In the genomic region with DNA sequence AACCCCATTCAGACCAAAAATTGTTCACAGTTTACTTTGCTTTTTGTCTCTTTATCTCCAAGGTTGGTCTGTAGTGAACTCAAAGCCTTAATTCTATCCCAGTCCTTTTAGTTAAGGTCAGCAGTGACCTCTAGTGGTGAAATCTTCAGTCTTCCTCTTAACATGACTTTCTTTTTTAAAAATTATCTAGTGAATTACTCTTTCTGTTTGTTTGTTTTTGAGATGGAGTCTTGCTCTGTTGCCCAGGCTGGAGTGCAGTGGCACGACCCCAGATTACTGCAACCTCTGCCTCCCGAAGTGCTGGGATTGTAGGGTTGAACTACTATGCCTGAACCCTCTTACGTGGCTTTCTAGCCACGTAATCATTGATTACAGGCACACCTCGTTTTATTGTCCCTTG, we compare ENCODE assay signal across 8 cellular contexts. TPM values are rescaled to one million over a fixed set of nuclear protein-coding genes. Genes with fewer than 3 reads are reported as not detected.
A peak's percentile ranks its signal among the peaks of the same experiment; 100 is the strongest.
DNase-seq lines count a peak whose midpoint lies in the region; ATAC-seq and TF ChIP-seq lines count a peak whose summit lies in the region.

No MANE protein-coding gene starts in this region.

- no peak for TF ChIP-seq POLR2A in lower leg skin (IDR thresholded peaks at IDR 0.05)

- H3K4me1 Mint-ChIP-seq in CD14-positive monocyte (peaks cover 5% of the 10 kb centered on the region), WTC11 (peaks cover 14% of the 10 kb centered on the region)

- no peak for DNase-seq in CD14-positive monocyte (ENCODE audit: low spot score)
- DNase-seq in GM13976 (ENCODE audit: low spot score), result peak; percentile 68
- peak; percentile 28 for DNase-seq in NCI-H2171 (lab: John Stamatoyannopoulos, UW)
- no peak for DNase-seq in WTC11 (ENCODE audit: low spot score)
- DNase-seq in germinal center (ENCODE audit: low spot score), result peak; percentile 57
- DNase-seq in pons (ENCODE audit: low spot score), result peak; percentile 92
- no peak for DNase-seq in lower leg skin (ENCODE audit: low spot score in 2 of 2)

- POLR2A ChIA-PET in WTC11 (lab: Charles Lee), result no interaction called here

- TF ChIP-seq CTCF in CD14-positive monocyte (IDR thresholded peaks at IDR 0.05) (peak; percentile 77), GM13976 (IDR thresholded peaks at IDR 0.05; ENCODE audit: borderline replicate concordance, control extremely low read depth, extremely low read depth, insufficient read depth, missing control alignments) (peak; percentile 30), WTC11 (IDR thresholded peaks at IDR 0.05) (peak; percentile 45), lower leg skin (IDR thresholded peaks at IDR 0.05) (no peak)

- intact Hi-C loops in CD14-positive monocyte (cut with micrococcal nuclease) (loop anchor here (5.0 to 10.0 kb wide), 3 partner anchors 170 to 597 kb away; no protein-coding TSS in a partner anchor), lower leg skin (cut with DNase I; ENCODE audit: low total_unique reads) (loop anchor here (10.0 kb wide), 1 partner anchor 167 kb away; no protein-coding TSS in a partner anchor)

- H3K9me3 Mint-ChIP-seq in CD14-positive monocyte (peaks cover 0 to 2% (median 0%) of the 10 kb centered on the region in 7 donors), WTC11 (peaks cover 3% of the 10 kb centered on the region; the same call in 1 of the 2 replicates)

- peaks cover 0 to 4% (median 1%) of the 10 kb centered on the region in 3 donors for H3K27me3 Mint-ChIP-seq in CD14-positive monocyte (ENCODE audit: low read depth in 3 of 3)
- peaks cover 3% of the 10 kb centered on the region; the same call in 1 of the 2 replicates for H3K27me3 Mint-ChIP-seq in WTC11 (ENCODE audit: low read depth)

- 40 to 44% methylated on average over 5 of the region's 5 CpGs for WGBS in lower leg skin, 2 donors

- H3K4me3 ChIP-seq in lower leg skin (ENCODE audit: low read depth, poor library complexity, severe bottlenecking), result no peak overlapping the region

- CTCF ChIA-PET in WTC11 (lab: Charles Lee), result interaction anchor here (0.6 to 1.0 kb wide), 4 partner anchors 14 to 167 kb away, joined by 3 to 4 read pairs (median 3); no protein-coding TSS in a partner anchor

- in situ Hi-C loops in GM13976 (cut with MboI; ENCODE audit: low sequenced_read_pairs, unreplicated experiment), result no loop called here

- H3K36me3 Mint-ChIP-seq in CD14-positive monocyte (no peaks in the 10 kb centered on the region), WTC11 (peaks cover 5% of the 10 kb centered on the region)

- ATAC-seq in HG03103 (IDR thresholded peaks at IDR 0.05; ENCODE audit: low read depth, unreplicated experiment), result peak; percentile 70
- ATAC-seq in WTC11, result peak; percentile 40; the same call in 1 of the 2 replicates

- H3K4me3 Mint-ChIP-seq in CD14-positive monocyte (peak overlapping the region in 1 of 2 donors; percentile 42), WTC11 (no peak overlapping the region)

- peak overlapping the region in 3 of 7 donors; percentile 50 to 68 (median 65) for H3K27ac Mint-ChIP-seq in CD14-positive monocyte
- H3K27ac Mint-ChIP-seq in WTC11, result no peak overlapping the region

TF ChIP-seq in WTC11, 78 proteins besides CTCF, POLR2A, EP300 and RAD21:
- TF ChIP-seq, protein P1, sequence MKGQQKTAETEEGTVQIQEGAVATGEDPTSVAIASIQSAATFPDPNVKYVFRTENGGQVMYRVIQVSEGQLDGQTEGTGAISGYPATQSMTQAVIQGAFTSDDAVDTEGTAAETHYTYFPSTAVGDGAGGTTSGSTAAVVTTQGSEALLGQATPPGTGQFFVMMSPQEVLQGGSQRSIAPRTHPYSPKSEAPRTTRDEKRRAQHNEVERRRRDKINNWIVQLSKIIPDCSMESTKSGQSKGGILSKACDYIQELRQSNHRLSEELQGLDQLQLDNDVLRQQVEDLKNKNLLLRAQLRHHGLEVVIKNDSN (CRISPR knock-in tag; IDR thresholded peaks at IDR 0.05), result no peak
- peak; percentile 59 for TF ChIP-seq ZNF121 (CRISPR knock-in tag; IDR thresholded peaks at IDR 0.05)

RNA-seq across cellular contexts. Expression of a gene that starts 25.0 kb away (rescaled TPM):
- 10 to 100 TPM in 1 of 2 donors, 1 to 10 TPM in 1; 8.6 to 15.6 TPM for polyA plus RNA-seq in CD14-positive monocyte
- 1.2 to 2.3 TPM (median 1.4 TPM) in 3 replicates for total RNA-seq in WTC11 (2021)
- 1 to 10 TPM; 2.9 to 7.2 (median 3.7) TPM for total RNA-seq in lower leg skin

RNA-seq across cellular contexts. Expression of a gene that starts 53.0 kb away (rescaled TPM):
- polyA plus RNA-seq in CD14-positive monocyte, result 100 to 1,000 TPM; 188 to 189 TPM
- total RNA-seq in WTC11 (2021) (318 to 358 TPM (median 326 TPM) in 3 replicates), lower leg skin (100 to 1,000 TPM; 227 to 254 (median 232) TPM)

Comparison
In these comparisons a context has a peak if more than half of its experiments do, and no peak if none do; other contexts are left out.
1. DNase-seq: peak in GM13976 (single experiment), NCI-H2171 (single experiment), germinal center (single experiment) and pons (single experiment); none in CD14-positive monocyte (single experiment), WTC11 (single experiment) and lower leg skin (0 of 2).
2. CTCF ChIP-seq: peak in CD14-positive monocyte (single experiment), GM13976 (single experiment) and WTC11 (single experiment); none in lower leg skin (0 of 3).